In genomic region chr7:51786284-51786683, GRCh38 we compare ENCODE assay signal across 1 cellular context.
TF ChIP-seq lines count a peak whose summit lies in the region.

No MANE protein-coding gene starts in this region.

TF ChIP-seq in K562, 482 proteins besides CTCF, POLR2A, EP300 and RAD21 (continued from another document):
- TF ChIP-seq ZNF444 (CRISPR knock-in tag; IDR thresholded peaks at IDR 0.05), result no peak
- TF ChIP-seq ZNF696 (CRISPR knock-in tag; conservative IDR thresholded peaks at IDR 0.05), result no peak
- no peak for TF ChIP-seq CEBPG (CRISPR knock-in tag; IDR thresholded peaks at IDR 0.05)
- peak in 1 of 2 experiments; percentile 65; a peak in 2 of 4 replicates for TF ChIP-seq CEBPG (tag; conservative IDR thresholded peaks at IDR 0.05 in 1 of 2, IDR thresholded peaks at IDR 0.05 in 1 of 2)
- TF ChIP-seq CBFA2T3 (IDR thresholded peaks at IDR 0.05), result no peak
- no peak for TF ChIP-seq ZNF77 (CRISPR knock-in tag; IDR thresholded peaks at IDR 0.05)
- TF ChIP-seq CHD4 (IDR thresholded peaks at IDR 0.05; ENCODE audit: insufficient read depth, insufficient replicate concordance, low read depth, low read length, poor library complexity, severe bottlenecking), result no peak
- no peak for TF ChIP-seq ZBTB17 (CRISPR knock-in tag; IDR thresholded peaks at IDR 0.05)
- TF ChIP-seq ZNF778 (CRISPR knock-in tag; IDR thresholded peaks at IDR 0.05), result no peak
- TF ChIP-seq ZNF436 (CRISPR knock-in tag; IDR thresholded peaks at IDR 0.05), result no peak
TF ChIP-seq in K562: peak in this region for 2.
